Comparison of ENCODE assay signal across 22 cellular contexts in the genomic region with DNA sequence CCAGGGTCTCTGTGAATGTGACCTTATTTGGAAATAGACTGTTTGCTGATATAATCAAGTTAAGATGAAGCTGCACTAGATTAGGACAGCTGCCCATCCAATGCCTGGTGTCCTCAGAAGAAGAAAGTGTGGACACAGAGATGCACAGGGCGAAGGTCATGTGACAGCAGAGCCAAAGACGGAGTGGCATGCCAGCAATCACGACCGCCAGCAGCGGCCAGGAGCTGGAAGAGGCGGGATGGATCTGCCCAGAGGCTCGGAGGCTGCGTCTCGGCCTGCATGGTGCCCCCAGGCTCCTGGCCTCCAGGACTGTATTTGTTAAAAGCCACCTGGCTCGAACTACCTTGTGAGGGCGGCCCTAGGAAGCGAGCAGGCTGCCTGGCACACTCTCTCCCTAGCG.
DNase-seq lines count a peak whose midpoint lies in the region; ATAC-seq, FAIRE-seq and TF ChIP-seq lines count a peak whose summit lies in the region.
"Had no signal": no experiment of that assay in that cellular context is flagged by ENCODE, and none has a peak within 500 bp of the region (broad histone marks: within the 10 kb centered on the region; RNA-seq: fewer than 3 reads in every experiment).

No MANE protein-coding gene starts in this region.

- H3K4me3 ChIP-seq in BE2C (ENCODE audit: low read depth, low read length), result no peak overlapping the region
- no peak overlapping the region for H3K4me3 ChIP-seq in Panc1 (ENCODE audit: low read depth in 2 of 2, low read length in 2 of 2)
- H3K4me3 ChIP-seq in gastroesophageal sphincter, result no peak overlapping the region
- H3K4me3 ChIP-seq in stomach smooth muscle (ENCODE audit: low read length in 2 of 2), result no peak overlapping the region
- H3K4me3 ChIP-seq in kidney (ENCODE audit: low read length in 2 of 2), result no peak overlapping the region
- H3K4me3 ChIP-seq: thyroid gland had no signal

- no peak for TF ChIP-seq POLR2A in gastroesophageal sphincter (IDR thresholded peaks at IDR 0.05)

- BruUV-seq in Panc1 (replicated peaks; lab: Mats Ljungman, UMichigan), result no TSS peak

- in situ Hi-C loops in Panc1 (cut with HindIII; ENCODE audit: low pct_unique_long_range_greater_than_20kb, low sequenced_read_pairs), result no loop called here

- 0 out of 2 replicates have a peak, but pooled peaks have one; percentile 3 for ATAC-seq in Panc1
- no peak for ATAC-seq in gastroesophageal sphincter
- no peak for ATAC-seq in GM18517 (IDR thresholded peaks at IDR 0.05; ENCODE audit: unreplicated experiment)
- ATAC-seq: HCT116; natural killer cell treated with Interleukin-12 subunit alpha and Interleukin-12 subunit beta and Interleukin-15 and Interleukin-18, amount 100 ng/mL, for 72 hours had no signal

- peaks cover 16% of the 10 kb centered on the region for H3K4me1 ChIP-seq in BE2C
- H3K4me1 ChIP-seq in Panc1 (ENCODE audit: control insufficient read depth, insufficient read depth, low read length), result peaks cover 75% of the 10 kb centered on the region
- peaks cover 0 to 69% (median 31%) of the 10 kb centered on the region in 3 donors for H3K4me1 ChIP-seq in gastroesophageal sphincter
- H3K4me1 ChIP-seq in stomach smooth muscle (ENCODE audit: control insufficient read depth, insufficient read depth, low read length), result peaks cover 49% of the 10 kb centered on the region
- peaks cover 26 to 28% of the 10 kb centered on the region in 2 donors for H3K4me1 ChIP-seq in kidney (ENCODE audit: control insufficient read depth in 1 of 2, insufficient read depth in 1 of 2, low read depth in 1 of 2, low read length in 2 of 2)
- H3K4me1 ChIP-seq: Caco-2 had no signal

- no CpG with 5 or more reads among the region's 13 CpGs for WGBS in gastroesophageal sphincter (ENCODE audit: low coverage in 1 of 2), 2 donors

- H3K27ac ChIP-seq in Panc1 (ENCODE audit: low read length), result peak overlapping the region; percentile 86
- H3K27ac ChIP-seq in gastroesophageal sphincter, result peak overlapping the region in 3 of 4 donors; percentile 95 to 96 (median 95)
- H3K27ac ChIP-seq in stomach smooth muscle (ENCODE audit: low read length), result peak overlapping the region; percentile 11
- no peak overlapping the region for H3K27ac ChIP-seq in kidney (ENCODE audit: low read depth in 2 of 2, low read length in 2 of 2)
- H3K27ac ChIP-seq: HL-60 had no signal

- H3K36me3 ChIP-seq in BE2C, result peaks cover 71% of the 10 kb centered on the region
- peaks cover 7% of the 10 kb centered on the region for H3K36me3 ChIP-seq in Panc1 (ENCODE audit: control insufficient read depth, insufficient read depth, low read length)
- H3K36me3 ChIP-seq in gastroesophageal sphincter, result peaks cover 0 to 65% of the 10 kb centered on the region in 2 donors
- peaks cover 30 to 44% of the 10 kb centered on the region in 2 donors for H3K36me3 ChIP-seq in stomach smooth muscle (ENCODE audit: control insufficient read depth in 2 of 2, insufficient read depth in 2 of 2, low read length in 2 of 2)
- H3K36me3 ChIP-seq in kidney (ENCODE audit: control insufficient read depth in 1 of 2, insufficient read depth in 2 of 2, low read length in 2 of 2), result peaks cover 2 to 31% of the 10 kb centered on the region in 2 donors

- peak; percentile 43 for DNase-seq in BE2C
- no peak for DNase-seq in Panc1 (ENCODE audit: low read depth, low spot score)
- no peak for DNase-seq in COR-L47 (lab: John Stamatoyannopoulos, UW)
- no peak for DNase-seq in NCI-H2196 (lab: John Stamatoyannopoulos, UW; ENCODE audit: unreplicated experiment)
- no peak for DNase-seq in kidney
- DNase-seq: activated CD4-positive, alpha-beta T cell treated with anti-CD3 and anti-CD28 coated beads, Interleukin-2, amount 10 ng/mL, durations not matched to agents 7 days and 5 days; activated CD8-positive, alpha-beta memory T cell treated with anti-CD3 and anti-CD28 coated beads, Interleukin-2, amount 50 U/mL, for 48 hours; activated gamma-delta T cell; Caco-2; central memory CD4-positive, alpha-beta T cell; effector memory CD4-positive, alpha-beta T cell; hippocampal formation; NCI-H2029; thyroid gland had no signal

- TF ChIP-seq CTCF in BE2C (IDR thresholded peaks at IDR 0.05; ENCODE audit: low read depth, low read length) (no peak), Panc1 (IDR thresholded peaks at IDR 0.05) (no peak), gastroesophageal sphincter (IDR thresholded peaks at IDR 0.05) (no peak), kidney (IDR thresholded peaks at IDR 0.05; ENCODE audit: borderline replicate concordance, extremely low read depth, insufficient read depth) (no peak)

- no peaks in the 10 kb centered on the region for H3K9me3 ChIP-seq in BE2C
- no peaks in the 10 kb centered on the region for H3K9me3 ChIP-seq in Panc1 (ENCODE audit: control insufficient read depth, insufficient read depth, low read depth, low read length)
- no peaks in the 10 kb centered on the region for H3K9me3 ChIP-seq in gastroesophageal sphincter
- H3K9me3 ChIP-seq in stomach smooth muscle (ENCODE audit: control insufficient read depth in 2 of 2, low read length in 2 of 2), result no peaks in the 10 kb centered on the region
- H3K9me3 ChIP-seq in kidney (ENCODE audit: control insufficient read depth in 1 of 2, low read length in 2 of 2), result no peaks in the 10 kb centered on the region
- H3K9me3 ChIP-seq: Caco-2, thyroid gland had no signal

- H3K27me3 ChIP-seq in BE2C, result no peaks in the 10 kb centered on the region
- no peaks in the 10 kb centered on the region for H3K27me3 ChIP-seq in Panc1 (ENCODE audit: control insufficient read depth, insufficient read depth, low read length)
- no peaks in the 10 kb centered on the region for H3K27me3 ChIP-seq in gastroesophageal sphincter
- H3K27me3 ChIP-seq in stomach smooth muscle (ENCODE audit: control insufficient read depth in 1 of 2, insufficient read depth in 2 of 2, low read length in 2 of 2), result no peaks in the 10 kb centered on the region
- H3K27me3 ChIP-seq: thyroid gland had no signal

- H3K9ac ChIP-seq in stomach smooth muscle (ENCODE audit: low read length in 2 of 2), result no peak overlapping the region
- no peak overlapping the region for H3K9ac ChIP-seq in kidney (ENCODE audit: low read length in 2 of 2)

- intact Hi-C loops in Panc1 (cut with micrococcal nuclease; ENCODE audit: unreplicated experiment) (no loop called here), kidney (cut with DNase I) (no loop called here)

- FAIRE-seq in kidney (lab: Jason Lieb, UNC), result no peak
- FAIRE-seq: GM19239, keratinocyte had no signal

- POLR2A ChIA-PET in Panc1 (lab: Charles Lee), result no interaction called here

- CTCF ChIA-PET in Panc1 (lab: Charles Lee), result no interaction called here

- no peak for TF ChIP-seq EP300 in gastroesophageal sphincter (IDR thresholded peaks at IDR 0.05)

Comparison
In these comparisons a context has a peak if more than half of its experiments do, and no peak if none do; other contexts are left out.
1. H3K27ac ChIP-seq: peak in Panc1 (single experiment), gastroesophageal sphincter (3 of 4) and stomach smooth muscle (single experiment); none in kidney (0 of 2).